ENCODE assay signal across 26 cellular contexts in the genomic region with DNA sequence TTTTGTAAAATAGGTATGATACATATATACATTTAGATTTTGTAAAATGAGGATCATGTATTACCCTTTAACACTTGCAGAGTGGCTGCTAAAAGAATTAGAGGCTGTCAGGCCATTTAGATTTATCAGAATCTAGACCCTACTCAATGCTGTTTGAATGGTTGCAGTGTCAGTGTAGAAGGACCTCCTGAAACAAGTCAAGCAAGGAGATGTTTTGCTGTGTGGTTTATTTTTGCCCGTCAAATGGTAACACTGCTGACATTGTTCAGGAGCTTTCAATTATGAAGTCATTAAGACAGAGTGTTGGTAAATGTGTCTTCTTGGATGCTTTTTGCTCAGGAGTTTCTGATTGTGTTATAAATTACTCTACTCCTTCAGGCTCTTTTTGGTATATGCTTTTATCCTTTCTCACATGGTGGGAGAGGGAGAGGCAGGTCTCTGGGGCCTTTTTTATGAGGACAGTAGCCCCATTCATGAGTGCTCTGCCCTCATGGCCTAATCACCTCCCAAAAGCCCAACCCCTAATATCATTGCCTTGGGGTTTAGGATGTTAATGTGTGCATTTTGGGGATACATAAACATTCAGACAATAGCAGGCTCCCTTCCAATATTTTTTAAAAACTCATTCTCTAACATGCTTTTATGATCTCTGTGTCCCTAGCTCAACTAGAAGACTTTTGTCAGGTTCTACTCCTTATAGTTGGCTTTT.
"Had no signal": no experiment of that assay in that cellular context is flagged by ENCODE, and none has a peak within 500 bp of the region (broad histone marks: within the 10 kb centered on the region; RNA-seq: fewer than 3 reads in every experiment).

No MANE protein-coding gene starts in this region.

- H3K79me2 ChIP-seq: parathyroid adenoma had no signal

- H3K4me2 ChIP-seq: smooth muscle cell had no signal

- H3K4me1 Mint-ChIP-seq: activated naive CD4-positive, alpha-beta T cell treated with anti-CD3 and anti-CD28 coated beads, Interleukin-2, amount 50 U/mL, for 24 hours; central memory CD8-positive, alpha-beta T cell; memory B cell; nephron had no signal

- H3K9me3 ChIP-seq: esophagus squamous epithelium, gastroesophageal sphincter, testis, upper lobe of right lung had no signal

- H3K4me3 ChIP-seq: esophagus squamous epithelium, gastroesophageal sphincter, smooth muscle cell, testis, upper lobe of right lung had no signal

- DNase-seq: activated CD4-positive, alpha-beta T cell treated with anti-CD3 and anti-CD28 coated beads, Interleukin-2, amount 50 U/mL, for 1 hour; activated CD4-positive, CD25-positive, alpha-beta regulatory T cell treated with anti-CD3 and anti-CD28 coated beads, Interleukin-2, amount 50 U/mL, for 72 hours; activated gamma-delta T cell treated with Interleukin-2 at 50 U/mL for 16 hours; effector memory CD4-positive, alpha-beta T cell; esophagus squamous epithelium; head of caudate nucleus; hypothalamus; left ventricle myocardium superior; stimulated activated CD4-positive, alpha-beta T cell treated with anti-CD3 and anti-CD28 coated beads, Interleukin-15, amount 100 ng/mL, for 24 hours; stimulated activated naive CD4-positive, alpha-beta T cell; T-helper 1 cell; testis; upper lobe of right lung; WERI-Rb-1 had no signal

- H3K27me3 Mint-ChIP-seq: activated naive CD4-positive, alpha-beta T cell treated with anti-CD3 and anti-CD28 coated beads, Interleukin-2, amount 50 U/mL, for 24 hours; central memory CD8-positive, alpha-beta T cell; memory B cell had no signal

- H3K27ac Mint-ChIP-seq: activated naive CD4-positive, alpha-beta T cell treated with anti-CD3 and anti-CD28 coated beads, Interleukin-2, amount 50 U/mL, for 24 hours; memory B cell; nephron had no signal

- ATAC-seq: gastroesophageal sphincter, left ventricle myocardium superior, sciatic nerve, upper lobe of right lung had no signal

- FAIRE-seq: astrocyte, colon, TTC549 had no signal

- H3K9me3 Mint-ChIP-seq: activated naive CD4-positive, alpha-beta T cell treated with anti-CD3 and anti-CD28 coated beads, Interleukin-2, amount 50 U/mL, for 24 hours; activated T-helper 1 cell treated with anti-CD3 and anti-CD28 coated beads, Interleukin-12 subunit alpha, Interleukin-12 subunit beta, Interleukin-2, Interleukin-4 antibody, amounts not matched to agents 30 ng/mL and 10 ng/mL and 1 ng/mL, durations not matched to agents 14 hours and 24 hours and 36 hours; central memory CD8-positive, alpha-beta T cell; memory B cell had no signal

- H3K4me1 ChIP-seq: esophagus squamous epithelium, gastroesophageal sphincter, parathyroid adenoma, testis, upper lobe of right lung had no signal

- H3K27ac ChIP-seq: esophagus squamous epithelium, gastroesophageal sphincter, parathyroid adenoma, testis, upper lobe of right lung, WERI-Rb-1 had no signal

- H3K27me3 ChIP-seq: esophagus squamous epithelium, gastroesophageal sphincter, testis, upper lobe of right lung had no signal

- H3K9ac ChIP-seq: parathyroid adenoma had no signal

- H3K4me3 Mint-ChIP-seq: activated naive CD4-positive, alpha-beta T cell treated with anti-CD3 and anti-CD28 coated beads, Interleukin-2, amount 50 U/mL, for 24 hours; activated T-helper 1 cell treated with anti-CD3 and anti-CD28 coated beads, Interleukin-12 subunit alpha, Interleukin-12 subunit beta, Interleukin-2, Interleukin-4 antibody, amounts not matched to agents 30 ng/mL and 10 ng/mL and 1 ng/mL, durations not matched to agents 14 hours and 24 hours and 36 hours; central memory CD8-positive, alpha-beta T cell; memory B cell; nephron had no signal

- H2AFZ ChIP-seq: parathyroid adenoma had no signal
